Comparison of ENCODE assay signal across 16 cellular contexts in genomic region chr11:49185597-49185996, GRCh38. TPM values are rescaled to one million over a fixed set of nuclear protein-coding genes. Genes with fewer than 3 reads are reported as not detected.
"Had no signal": no experiment of that assay in that cellular context is flagged by ENCODE, and none has a peak within 500 bp of the region (broad histone marks: within the 10 kb centered on the region; RNA-seq: fewer than 3 reads in every experiment).

No MANE protein-coding gene starts in this region.

RNA-seq across cellular contexts. Expression of gene FOLH1, which starts 22.8 kb away (rescaled TPM):
- total RNA-seq: activated B cell treated with CpG ODN at 0.5 μM for 24 hours; activated CD4-positive, alpha-beta memory T cell treated with anti-CD3 and anti-CD28 coated beads for 36 hours; activated CD4-positive, alpha-beta T cell treated with anti-CD3 and anti-CD28 coated beads, Interleukin-2, amount 10 ng/mL, durations not matched to agents 24 days and 14 days; activated CD8-positive, alpha-beta memory T cell treated with anti-CD3 and anti-CD28 coated beads for 36 hours; activated CD8-positive, alpha-beta T cell treated with anti-CD3 and anti-CD28 coated beads for 36 hours; activated naive CD4-positive, alpha-beta T cell treated with anti-CD3 and anti-CD28 coated beads for 36 hours; activated naive CD4-positive, alpha-beta T cell treated with anti-CD3 and anti-CD28 coated beads, Interleukin-2, amount 50 U/mL, for 72 hours; activated naive CD8-positive, alpha-beta T cell treated with anti-CD3 and anti-CD28 coated beads for 36 hours; activated T-cell treated with anti-CD3 and anti-CD28 coated beads, Interleukin-2, amount 50 U/mL, for 4 hours; activated T-cell treated with anti-CD3 and anti-CD28 coated beads, Interleukin-2, amount 50 U/mL, for 72 hours; activated T-helper 1 cell treated with anti-CD3 and anti-CD28 coated beads, Interleukin-12 subunit alpha, Interleukin-12 subunit beta, Interleukin-2, Interleukin-4 antibody, amounts not matched to agents 30 ng/mL and 10 ng/mL and 1 ng/mL, durations not matched to agents 14 hours and 24 hours and 36 hours; activated T-helper 17 cell treated with anti-CD3 and anti-CD28 coated beads, Interleukin-2, amount 50 U/mL, for 72 hours; T-cell; T-helper 1 cell treated with Interleukin-12 subunit alpha and Interleukin-12 subunit beta and Interleukin-4 antibody, amounts not matched to agents 30 ng/mL and 1 ng/mL, for 36 hours; T-helper 17 cell; T-helper 2 cell treated with Interferon-gamma antibody and Interleukin-4, amounts not matched to agents 100 ng/mL and 5 ng/mL, for 36 hours had no signal
